Comparison of ENCODE assay signal across 1 cellular context in genomic region chr16:9079430-9079812, GRCh38.
TF ChIP-seq lines count a peak whose summit lies in the region.

No MANE protein-coding gene starts in this region.

TF ChIP-seq in HepG2, 621 proteins besides CTCF, POLR2A, EP300 and RAD21:
- TF ChIP-seq ZBTB14 (CRISPR knock-in tag; IDR thresholded peaks at IDR 0.05) = no peak
- TF ChIP-seq MLLT10 (CRISPR knock-in tag; IDR thresholded peaks at IDR 0.05) = no peak
- TF ChIP-seq KMT2A (CRISPR knock-in tag; IDR thresholded peaks at IDR 0.05) = no peak
- TF ChIP-seq CHD4 (IDR thresholded peaks at IDR 0.05; ENCODE audit: borderline replicate concordance, low read length) = no peak
- no peak for TF ChIP-seq ZSCAN20 (CRISPR knock-in tag; IDR thresholded peaks at IDR 0.05; ENCODE audit: borderline replicate concordance)
- TF ChIP-seq DMAP1 (CRISPR knock-in tag; IDR thresholded peaks at IDR 0.05) = peak; percentile 16; the same call in 1 of the 2 replicates
- TF ChIP-seq ZMYM2 (CRISPR knock-in tag; IDR thresholded peaks at IDR 0.05) = 0 out of 2 replicates have a peak, but pooled peaks have one; percentile 2
